ENCODE assay signal across 1 cellular context in the genomic region with DNA sequence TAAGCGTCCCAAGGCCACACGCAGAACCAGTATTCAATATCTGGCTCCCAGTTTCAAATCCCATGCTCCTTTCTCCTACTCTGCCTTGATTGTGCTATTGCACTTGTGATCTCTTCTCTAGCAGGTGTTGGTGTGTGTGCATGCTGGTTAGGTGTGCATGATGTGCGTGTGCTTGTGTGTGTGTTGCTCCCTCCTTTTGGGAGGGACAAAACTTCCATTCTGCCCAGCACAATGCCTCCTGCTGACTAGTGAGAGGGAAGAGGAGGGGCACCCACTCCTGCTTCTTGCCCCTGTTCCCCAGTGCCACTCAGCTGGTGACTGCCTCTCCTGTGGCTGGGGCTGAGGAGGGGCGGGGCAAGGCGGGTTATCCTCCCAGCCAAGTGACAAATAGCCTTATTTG.
TF ChIP-seq lines count a peak whose summit lies in the region.

No MANE protein-coding gene starts in this region.

TF ChIP-seq in H1, 55 proteins besides CTCF, POLR2A, EP300 and RAD21 (continued from another document):
- TF ChIP-seq, protein P1, sequence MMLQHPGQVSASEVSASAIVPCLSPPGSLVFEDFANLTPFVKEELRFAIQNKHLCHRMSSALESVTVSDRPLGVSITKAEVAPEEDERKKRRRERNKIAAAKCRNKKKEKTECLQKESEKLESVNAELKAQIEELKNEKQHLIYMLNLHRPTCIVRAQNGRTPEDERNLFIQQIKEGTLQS (IDR thresholded peaks at IDR 0.05; ENCODE audit: insufficient read depth, low read depth, low read length) = no peak
- TF ChIP-seq SIRT6 (IDR thresholded peaks at IDR 0.05; ENCODE audit: low read length) (no peak), TBP (IDR thresholded peaks at IDR 0.05; ENCODE audit: low read depth, low read length) (no peak), SIN3A (conservative IDR thresholded peaks at IDR 0.05 in 1 of 2, IDR thresholded peaks at IDR 0.05 in 1 of 2; ENCODE audit: low read depth in 1 of 2, low read length in 2 of 2) (no peak), CREB1 (IDR thresholded peaks at IDR 0.05) (no peak), BCL11A (IDR thresholded peaks at IDR 0.05; ENCODE audit: low read depth in 2 of 2, low read length in 2 of 2) (no peak), SRF (IDR thresholded peaks at IDR 0.05; ENCODE audit: low read depth, low read length) (no peak)
- TF ChIP-seq, protein P2, sequence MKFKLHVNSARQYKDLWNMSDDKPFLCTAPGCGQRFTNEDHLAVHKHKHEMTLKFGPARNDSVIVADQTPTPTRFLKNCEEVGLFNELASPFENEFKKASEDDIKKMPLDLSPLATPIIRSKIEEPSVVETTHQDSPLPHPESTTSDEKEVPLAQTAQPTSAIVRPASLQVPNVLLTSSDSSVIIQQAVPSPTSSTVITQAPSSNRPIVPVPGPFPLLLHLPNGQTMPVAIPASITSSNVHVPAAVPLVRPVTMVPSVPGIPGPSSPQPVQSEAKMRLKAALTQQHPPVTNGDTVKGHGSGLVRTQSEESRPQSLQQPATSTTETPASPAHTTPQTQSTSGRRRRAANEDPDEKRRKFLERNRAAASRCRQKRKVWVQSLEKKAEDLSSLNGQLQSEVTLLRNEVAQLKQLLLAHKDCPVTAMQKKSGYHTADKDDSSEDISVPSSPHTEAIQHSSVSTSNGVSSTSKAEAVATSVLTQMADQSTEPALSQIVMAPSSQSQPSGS (IDR thresholded peaks at IDR 0.05; ENCODE audit: low read length) = no peak
